15 cellular contexts compared by ENCODE assay signal in the genomic region with DNA sequence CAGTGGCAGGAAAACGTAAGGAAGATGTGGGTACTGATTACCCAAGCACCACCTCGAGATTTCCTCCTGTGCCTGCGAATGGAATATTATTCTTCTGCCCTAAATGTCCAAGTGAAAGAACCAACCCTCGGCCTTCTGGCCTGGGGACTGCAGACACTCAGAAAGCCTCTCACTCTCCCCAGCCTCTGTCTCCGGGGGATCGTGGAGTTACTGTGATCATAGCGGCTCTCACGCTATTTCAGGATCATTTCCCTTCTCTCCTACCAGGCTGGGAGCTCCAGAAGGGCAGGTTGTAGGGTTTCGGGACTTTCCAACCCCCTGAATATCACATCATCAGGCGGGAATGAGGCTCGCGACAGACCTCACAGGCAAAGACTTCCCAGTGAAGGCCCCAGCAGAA.
DNase-seq lines count a peak whose midpoint lies in the region; ATAC-seq and TF ChIP-seq lines count a peak whose summit lies in the region.
"Had no signal": no experiment of that assay in that cellular context is flagged by ENCODE, and none has a peak within 500 bp of the region (broad histone marks: within the 10 kb centered on the region; RNA-seq: fewer than 3 reads in every experiment).

No MANE protein-coding gene starts in this region.

- DNase-seq in GM23338 (ENCODE audit: low spot score): no peak
- peak; percentile 38 for DNase-seq in cerebellar cortex (ENCODE audit: low spot score)
- DNase-seq in mesenchymal stem cell: no peak
- DNase-seq in DMS79 treated with DMSO at 0.1 percent for 48 hours (lab: John Stamatoyannopoulos, UW): no peak
- no peak for DNase-seq in RPMI8226
- DNase-seq in activated T-cell treated with anti-CD3 and anti-CD28 coated beads, Interleukin-2, amount 50 U/mL, for 1 hour: no peak
- DNase-seq: CD4-positive, alpha-beta memory T cell; DMS79; EL; GDM1; IMR-90 had no signal

- H4K20me1 ChIP-seq in BLaER1 (no peaks in the 10 kb centered on the region), GM23338 (replicated peaks; ENCODE audit: insufficient read depth) (peaks cover 16% of the 10 kb centered on the region)

- H3K23ac ChIP-seq in mesenchymal stem cell (ENCODE audit: low read length in 2 of 2): no peak overlapping the region

- H3K27me3 ChIP-seq in BLaER1: no peaks in the 10 kb centered on the region
- no peaks in the 10 kb centered on the region for H3K27me3 ChIP-seq in GM23338 (ENCODE audit: insufficient read depth)
- H3K27me3 ChIP-seq in mesenchymal stem cell (ENCODE audit: control insufficient read depth in 1 of 2, insufficient read depth in 1 of 2, low read length in 2 of 2): no peaks in the 10 kb centered on the region

- H3K4ac ChIP-seq in mesenchymal stem cell (ENCODE audit: low read depth in 1 of 2, low read length in 2 of 2): no peak overlapping the region

- H3K14ac ChIP-seq in mesenchymal stem cell (ENCODE audit: low read length in 2 of 2): no peak overlapping the region

- no peak overlapping the region for H3K27ac Mint-ChIP-seq in GM23338
- H3K27ac Mint-ChIP-seq: B cell had no signal

- no peak overlapping the region for H2AFZ ChIP-seq in GM23338
- no peak overlapping the region for H2AFZ ChIP-seq in mesenchymal stem cell (ENCODE audit: low read depth, low read length)

- no peak overlapping the region for H4K91ac ChIP-seq in mesenchymal stem cell (ENCODE audit: low read length)

- ATAC-seq in GM23338: no peak
- ATAC-seq: HCT116 had no signal

- WGBS in mesenchymal stem cell: 92% methylated on average over 12 of the region's 12 CpGs

- H3K4me1 Mint-ChIP-seq in GM23338: peaks cover 21% of the 10 kb centered on the region

- peaks cover 84% of the 10 kb centered on the region for H3K36me3 Mint-ChIP-seq in GM23338 (ENCODE audit: low read depth)

- H3K27ac ChIP-seq in BLaER1: no peak overlapping the region
- 0 out of 2 replicates have a peak overlapping the region, but pooled peaks have one; percentile 26 for H3K27ac ChIP-seq in GM23338 (ENCODE audit: low read depth)
- peak overlapping the region; percentile 22 for H3K27ac ChIP-seq in mesenchymal stem cell (ENCODE audit: low read length, poor library complexity, severe bottlenecking)
- H3K27ac ChIP-seq: C4-2B had no signal

- H3K9ac ChIP-seq in BLaER1 (no peak overlapping the region; the same call in 1 of the 2 replicates), mesenchymal stem cell (ENCODE audit: low read length) (no peak overlapping the region)

- H3K18ac ChIP-seq in mesenchymal stem cell (ENCODE audit: low read depth in 1 of 2, low read length in 2 of 2): no peak overlapping the region

- peaks cover 18% of the 10 kb centered on the region; the same call in 1 of the 2 replicates for H3F3A ChIP-seq in GM23338 (replicated peaks; ENCODE audit: low read depth)

- H3K79me1 ChIP-seq in mesenchymal stem cell (replicated peaks; ENCODE audit: low read length, poor library complexity, severe bottlenecking): no peaks in the 10 kb centered on the region

- TF ChIP-seq CTCF in GM23338 (conservative IDR thresholded peaks at IDR 0.05; ENCODE audit: low read depth in 2 of 2): no peak

- no peak overlapping the region for H2BK15ac ChIP-seq in mesenchymal stem cell (ENCODE audit: low read depth, poor library complexity, severe bottlenecking)

- H3K4me3 Mint-ChIP-seq in GM23338: no peak overlapping the region
- H3K4me3 Mint-ChIP-seq: B cell; CD4-positive, alpha-beta memory T cell had no signal

- H3K36me3 ChIP-seq in BLaER1: peaks cover 78% of the 10 kb centered on the region
- H3K36me3 ChIP-seq in GM23338 (ENCODE audit: insufficient read depth): peaks cover 20% of the 10 kb centered on the region
- peaks cover 10 to 19% of the 10 kb centered on the region in 2 experiments for H3K36me3 ChIP-seq in mesenchymal stem cell (ENCODE audit: control insufficient read depth in 1 of 2, insufficient read depth in 2 of 2, low read depth in 1 of 2, low read length in 2 of 2)

- H3K9me3 ChIP-seq in BLaER1 (no peaks in the 10 kb centered on the region), mesenchymal stem cell (ENCODE audit: control insufficient read depth, low read length) (no peaks in the 10 kb centered on the region)

- H2AK5ac ChIP-seq in mesenchymal stem cell (ENCODE audit: low read length, severe bottlenecking): no peak overlapping the region

- peaks cover 21% of the 10 kb centered on the region; the same call in 1 of the 2 replicates for H3K79me2 ChIP-seq in GM23338 (replicated peaks; ENCODE audit: insufficient read depth)

- H2BK120ac ChIP-seq in mesenchymal stem cell (ENCODE audit: low read depth, low read length): no peak overlapping the region

- H3K4me1 ChIP-seq in BLaER1 (peaks cover 55% of the 10 kb centered on the region), GM23338 (ENCODE audit: insufficient read depth) (peaks cover 10% of the 10 kb centered on the region), mesenchymal stem cell (ENCODE audit: control insufficient read depth, insufficient read depth, low read depth, low read length) (peaks cover 7% of the 10 kb centered on the region)

- H4K8ac ChIP-seq in mesenchymal stem cell (ENCODE audit: low read length): no peak overlapping the region

- peaks cover 23% of the 10 kb centered on the region for H3K27me3 Mint-ChIP-seq in GM23338 (ENCODE audit: insufficient read depth, low read depth, poor library complexity)
- H3K27me3 Mint-ChIP-seq: B cell; CD4-positive, alpha-beta memory T cell had no signal

- H3K9me3 Mint-ChIP-seq in GM23338: peaks cover 9% of the 10 kb centered on the region
- H3K9me3 Mint-ChIP-seq: CD4-positive, alpha-beta memory T cell had no signal

- no peaks in the 10 kb centered on the region for H3K9me2 ChIP-seq in GM23338 (ENCODE audit: insufficient read depth)

- no peak overlapping the region for H2BK12ac ChIP-seq in mesenchymal stem cell (ENCODE audit: low read length in 2 of 2)

- H3K4me2 ChIP-seq in BLaER1 (peak overlapping the region; percentile 24), GM23338 (no peak overlapping the region), mesenchymal stem cell (ENCODE audit: low read length, poor library complexity, severe bottlenecking) (no peak overlapping the region)

- H3K4me3 ChIP-seq in BLaER1 (no peak overlapping the region), GM23338 (no peak overlapping the region), mesenchymal stem cell (ENCODE audit: insufficient read depth in 1 of 2, low read depth in 1 of 2, low read length in 2 of 2) (no peak overlapping the region)

- H2BK5ac ChIP-seq in mesenchymal stem cell (ENCODE audit: low read depth, low read length, poor library complexity, severe bottlenecking): no peak overlapping the region

TF ChIP-seq in GM23338, 12 proteins besides CTCF, POLR2A, EP300 and RAD21 (continues in another document):
- TF ChIP-seq EZH2 (IDR thresholded peaks at IDR 0.05; ENCODE audit: low read depth, unreplicated experiment) (no peak), JUNB (IDR thresholded peaks at IDR 0.05; ENCODE audit: unreplicated experiment) (no peak), CREB1 (CRISPR knock-in tag; IDR thresholded peaks at IDR 0.05; ENCODE audit: low read depth) (no peak), ZNF114 (CRISPR knock-in tag; IDR thresholded peaks at IDR 0.05) (no peak), STAT1 (IDR thresholded peaks at IDR 0.05; ENCODE audit: unreplicated experiment) (no peak), POLR2AphosphoS5 (IDR thresholded peaks at IDR 0.05; ENCODE audit: low read depth) (no peak), EZH2phosphoT487 (IDR thresholded peaks at IDR 0.05; ENCODE audit: unreplicated experiment) (no peak), NANOG (IDR thresholded peaks at IDR 0.05; ENCODE audit: borderline replicate concordance) (no peak)
- TF ChIP-seq, protein P1, sequence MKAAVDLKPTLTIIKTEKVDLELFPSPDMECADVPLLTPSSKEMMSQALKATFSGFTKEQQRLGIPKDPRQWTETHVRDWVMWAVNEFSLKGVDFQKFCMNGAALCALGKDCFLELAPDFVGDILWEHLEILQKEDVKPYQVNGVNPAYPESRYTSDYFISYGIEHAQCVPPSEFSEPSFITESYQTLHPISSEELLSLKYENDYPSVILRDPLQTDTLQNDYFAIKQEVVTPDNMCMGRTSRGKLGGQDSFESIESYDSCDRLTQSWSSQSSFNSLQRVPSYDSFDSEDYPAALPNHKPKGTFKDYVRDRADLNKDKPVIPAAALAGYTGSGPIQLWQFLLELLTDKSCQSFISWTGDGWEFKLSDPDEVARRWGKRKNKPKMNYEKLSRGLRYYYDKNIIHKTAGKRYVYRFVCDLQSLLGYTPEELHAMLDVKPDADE (IDR thresholded peaks at IDR 0.05): no peak
- TF ChIP-seq, protein P2, sequence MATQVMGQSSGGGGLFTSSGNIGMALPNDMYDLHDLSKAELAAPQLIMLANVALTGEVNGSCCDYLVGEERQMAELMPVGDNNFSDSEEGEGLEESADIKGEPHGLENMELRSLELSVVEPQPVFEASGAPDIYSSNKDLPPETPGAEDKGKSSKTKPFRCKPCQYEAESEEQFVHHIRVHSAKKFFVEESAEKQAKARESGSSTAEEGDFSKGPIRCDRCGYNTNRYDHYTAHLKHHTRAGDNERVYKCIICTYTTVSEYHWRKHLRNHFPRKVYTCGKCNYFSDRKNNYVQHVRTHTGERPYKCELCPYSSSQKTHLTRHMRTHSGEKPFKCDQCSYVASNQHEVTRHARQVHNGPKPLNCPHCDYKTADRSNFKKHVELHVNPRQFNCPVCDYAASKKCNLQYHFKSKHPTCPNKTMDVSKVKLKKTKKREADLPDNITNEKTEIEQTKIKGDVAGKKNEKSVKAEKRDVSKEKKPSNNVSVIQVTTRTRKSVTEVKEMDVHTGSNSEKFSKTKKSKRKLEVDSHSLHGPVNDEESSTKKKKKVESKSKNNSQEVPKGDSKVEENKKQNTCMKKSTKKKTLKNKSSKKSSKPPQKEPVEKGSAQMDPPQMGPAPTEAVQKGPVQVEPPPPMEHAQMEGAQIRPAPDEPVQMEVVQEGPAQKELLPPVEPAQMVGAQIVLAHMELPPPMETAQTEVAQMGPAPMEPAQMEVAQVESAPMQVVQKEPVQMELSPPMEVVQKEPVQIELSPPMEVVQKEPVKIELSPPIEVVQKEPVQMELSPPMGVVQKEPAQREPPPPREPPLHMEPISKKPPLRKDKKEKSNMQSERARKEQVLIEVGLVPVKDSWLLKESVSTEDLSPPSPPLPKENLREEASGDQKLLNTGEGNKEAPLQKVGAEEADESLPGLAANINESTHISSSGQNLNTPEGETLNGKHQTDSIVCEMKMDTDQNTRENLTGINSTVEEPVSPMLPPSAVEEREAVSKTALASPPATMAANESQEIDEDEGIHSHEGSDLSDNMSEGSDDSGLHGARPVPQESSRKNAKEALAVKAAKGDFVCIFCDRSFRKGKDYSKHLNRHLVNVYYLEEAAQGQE (IDR thresholded peaks at IDR 0.05; ENCODE audit: unreplicated experiment): no peak
